Comparison of ENCODE assay signal across 32 cellular contexts in the genomic region with DNA sequence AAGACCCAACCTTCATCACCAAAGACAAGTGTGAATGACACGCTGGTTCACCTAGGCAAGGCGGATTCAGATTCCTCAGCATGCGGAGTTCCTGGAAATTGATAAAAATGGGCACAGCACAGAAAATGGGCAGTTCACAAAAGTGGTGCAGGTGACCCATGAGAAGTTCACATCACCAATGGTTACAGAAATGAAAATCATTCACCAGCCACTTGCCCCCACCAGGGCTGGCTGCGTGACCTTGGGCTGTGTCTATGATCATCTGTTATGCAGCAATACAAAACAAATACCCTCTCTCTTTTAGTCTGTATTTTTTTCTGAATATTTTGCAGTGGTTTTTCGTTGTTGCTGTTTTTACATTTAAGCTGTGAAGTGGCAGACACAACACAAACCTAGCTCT.
"Had no signal": no experiment of that assay in that cellular context is flagged by ENCODE, and none has a peak within 500 bp of the region (broad histone marks: within the 10 kb centered on the region; RNA-seq: fewer than 3 reads in every experiment).

No MANE protein-coding gene starts in this region.

- H3K36me3 ChIP-seq: cardiac muscle cell, MG63, SJSA1 had no signal

- H3K4me3 ChIP-seq: ascending aorta, cardiac muscle cell, MG63, SJSA1 had no signal

- H3K27ac ChIP-seq: ascending aorta, cardiac muscle cell, SJSA1 had no signal

- H3K27ac Mint-ChIP-seq: activated CD4-positive, alpha-beta memory T cell treated with anti-CD3 and anti-CD28 coated beads for 36 hours; activated CD4-positive, alpha-beta T cell treated with anti-CD3 and anti-CD28 coated beads for 36 hours; activated CD4-positive, alpha-beta T cell treated with anti-CD3 and anti-CD28 coated beads, Interleukin-2, amount 10 ng/mL, durations not matched to agents 7 days and 5 days; activated naive CD4-positive, alpha-beta T cell treated with anti-CD3 and anti-CD28 coated beads, Interleukin-2, amount 50 U/mL, for 24 hours; activated naive CD8-positive, alpha-beta T cell treated with anti-CD3 and anti-CD28 coated beads, Interleukin-2, amount 10 ng/mL, durations not matched to agents 7 days and 5 days; activated T-helper 1 cell treated with anti-CD3 and anti-CD28 coated beads, Interleukin-12 subunit alpha, Interleukin-12 subunit beta, Interleukin-2, Interleukin-4 antibody, amounts not matched to agents 30 ng/mL and 10 ng/mL and 1 ng/mL, durations not matched to agents 14 hours and 24 hours and 36 hours had no signal

- H3K9me3 Mint-ChIP-seq: activated T-helper 1 cell treated with anti-CD3 and anti-CD28 coated beads, Interleukin-12 subunit alpha, Interleukin-12 subunit beta, Interleukin-2, Interleukin-4 antibody, amounts not matched to agents 30 ng/mL and 10 ng/mL and 1 ng/mL, durations not matched to agents 14 hours and 24 hours and 36 hours had no signal

- H3K27me3 ChIP-seq: ascending aorta, cardiac muscle cell, MG63, SJSA1 had no signal

- DNase-seq: activated CD4-positive, alpha-beta memory T cell treated with anti-CD3 and anti-CD28 coated beads for 36 hours; activated CD4-positive, alpha-beta T cell treated with anti-CD3 and anti-CD28 coated beads for 36 hours; activated CD4-positive, alpha-beta T cell treated with anti-CD3 and anti-CD28 coated beads, Interleukin-2, amount 10 ng/mL, durations not matched to agents 7 days and 5 days; activated CD8-positive, alpha-beta memory T cell treated with anti-CD3 and anti-CD28 coated beads, Interleukin-2, amount 50 U/mL, for 4 hours; activated naive CD4-positive, alpha-beta T cell treated with Interleukin-2 at 50 U/mL for 16 hours; activated naive CD8-positive, alpha-beta T cell treated with anti-CD3 and anti-CD28 coated beads, Interleukin-2, amount 10 ng/mL, durations not matched to agents 7 days and 5 days; activated T-cell treated with anti-CD3 and anti-CD28 coated beads for 4 hours; activated T-cell treated with anti-CD3 and anti-CD28 coated beads, Interleukin-2, amount 50 U/mL, for 4 hours; amygdala; Kasumi-1; KG1; MG63; NCI-H1048; NCI-H1105 treated with DMSO at 0.1 percent for 48 hours; NCI-H1436; NCI-H1694; NCI-H1930; NCI-H2081 treated with DMSO at 0.1 percent for 48 hours; NCI-H226; NCI-H446 treated with DMSO at 0.1 percent for 48 hours; NCI-H524; SHP77 treated with DMSO at 0.1 percent for 48 hours; SK-N-SH; SW 1271; T1000 had no signal

- H3K9me3 ChIP-seq: SJSA1, SK-N-SH had no signal

- H3K4me1 ChIP-seq: ascending aorta, SJSA1 had no signal

- H3K27me3 Mint-ChIP-seq: activated CD4-positive, alpha-beta memory T cell treated with anti-CD3 and anti-CD28 coated beads for 36 hours; activated CD4-positive, alpha-beta T cell treated with anti-CD3 and anti-CD28 coated beads for 36 hours; activated CD4-positive, alpha-beta T cell treated with anti-CD3 and anti-CD28 coated beads, Interleukin-2, amount 10 ng/mL, durations not matched to agents 7 days and 5 days; activated naive CD4-positive, alpha-beta T cell treated with anti-CD3 and anti-CD28 coated beads, Interleukin-2, amount 50 U/mL, for 24 hours had no signal

- H3K9ac ChIP-seq: SK-N-SH had no signal

- H3K4me1 Mint-ChIP-seq: activated CD4-positive, alpha-beta T cell treated with anti-CD3 and anti-CD28 coated beads for 36 hours; activated CD4-positive, alpha-beta T cell treated with anti-CD3 and anti-CD28 coated beads, Interleukin-2, amount 10 ng/mL, durations not matched to agents 7 days and 5 days; activated naive CD4-positive, alpha-beta T cell treated with anti-CD3 and anti-CD28 coated beads, Interleukin-2, amount 50 U/mL, for 24 hours; activated naive CD8-positive, alpha-beta T cell treated with anti-CD3 and anti-CD28 coated beads, Interleukin-2, amount 10 ng/mL, durations not matched to agents 7 days and 5 days had no signal

- ATAC-seq: activated CD4-positive, alpha-beta T cell treated with anti-CD3 and anti-CD28 coated beads for 36 hours; activated CD4-positive, CD25-positive, alpha-beta regulatory T cell treated with anti-CD3 and anti-CD28 coated beads, Interleukin-2, amount 50 U/mL, for 24 hours; activated T-cell treated with anti-CD3 and anti-CD28 coated beads, Interleukin-2, amount 50 U/mL, for 4 hours; Panc1 had no signal

- H3K4me3 Mint-ChIP-seq: activated CD4-positive, alpha-beta memory T cell treated with anti-CD3 and anti-CD28 coated beads for 36 hours; activated CD4-positive, alpha-beta T cell treated with anti-CD3 and anti-CD28 coated beads for 36 hours; activated CD4-positive, alpha-beta T cell treated with anti-CD3 and anti-CD28 coated beads, Interleukin-2, amount 10 ng/mL, durations not matched to agents 7 days and 5 days; activated naive CD4-positive, alpha-beta T cell treated with anti-CD3 and anti-CD28 coated beads, Interleukin-2, amount 50 U/mL, for 24 hours; activated naive CD8-positive, alpha-beta T cell treated with anti-CD3 and anti-CD28 coated beads, Interleukin-2, amount 10 ng/mL, durations not matched to agents 7 days and 5 days; activated T-cell treated with anti-CD3 and anti-CD28 coated beads, Interleukin-2, amount 50 U/mL, for 4 hours; activated T-helper 1 cell treated with anti-CD3 and anti-CD28 coated beads, Interleukin-12 subunit alpha, Interleukin-12 subunit beta, Interleukin-2, Interleukin-4 antibody, amounts not matched to agents 30 ng/mL and 10 ng/mL and 1 ng/mL, durations not matched to agents 14 hours and 24 hours and 36 hours had no signal
